Comparison of ENCODE assay signal across 14 cellular contexts in the genomic region with DNA sequence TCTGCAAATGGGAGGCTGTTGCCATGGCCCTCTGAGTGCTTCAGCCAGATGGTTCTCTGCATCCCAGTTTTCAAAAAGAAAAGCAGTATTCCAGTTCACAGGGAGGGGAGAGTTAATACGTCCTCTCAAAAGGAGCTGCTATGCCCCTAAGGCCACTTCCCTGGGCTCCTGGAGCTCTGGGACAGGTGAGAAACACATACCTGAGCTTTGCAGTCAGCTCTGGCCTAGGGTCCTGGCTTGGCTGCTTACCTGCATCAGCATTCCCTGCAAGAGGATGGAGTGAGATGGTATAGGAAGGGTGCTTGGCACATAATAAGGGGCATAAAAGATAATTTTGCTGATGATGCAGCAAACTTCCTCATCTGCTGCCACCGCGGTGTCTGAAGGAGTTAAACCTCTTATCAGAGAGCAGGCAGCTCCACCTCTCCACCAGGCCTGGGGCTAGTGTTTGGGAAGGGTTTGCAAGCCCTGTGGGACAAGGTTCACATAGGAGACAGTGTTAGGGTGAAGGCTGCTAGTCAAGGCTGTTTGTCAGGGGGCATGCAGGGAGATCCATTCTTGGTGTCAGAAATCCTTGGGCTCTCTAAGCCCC.
DNase-seq lines count a peak whose midpoint lies in the region; ATAC-seq and TF ChIP-seq lines count a peak whose summit lies in the region.
"Had no signal": no experiment of that assay in that cellular context is flagged by ENCODE, and none has a peak within 500 bp of the region (broad histone marks: within the 10 kb centered on the region; RNA-seq: fewer than 3 reads in every experiment).

No MANE protein-coding gene starts in this region.

- no peak for ATAC-seq in body of pancreas
- ATAC-seq in HG02588 (IDR thresholded peaks at IDR 0.05; ENCODE audit: unreplicated experiment): no peak

- H3K9me3 Mint-ChIP-seq in MCF 10A (ENCODE audit: unreplicated experiment) (peaks cover 7% of the 10 kb centered on the region), nephron progenitor cell (no peaks in the 10 kb centered on the region), type B pancreatic cell (no peaks in the 10 kb centered on the region)

- H3K4me3 Mint-ChIP-seq in MCF 10A (ENCODE audit: unreplicated experiment): no peak overlapping the region
- peak overlapping the region; percentile 38 for H3K4me3 Mint-ChIP-seq in nephron progenitor cell
- peak overlapping the region; percentile 44 for H3K4me3 Mint-ChIP-seq in type B pancreatic cell
- H3K4me3 Mint-ChIP-seq: CD8-positive, alpha-beta memory T cell had no signal

- TF ChIP-seq POLR2A in body of pancreas (IDR thresholded peaks at IDR 0.05): no peak

- BruUV-seq in MCF 10A (replicated peaks; lab: Mats Ljungman, UMichigan): no TSS peak
- no TSS peak for BruUV-seq in mammary epithelial cell (replicated peaks; lab: Mats Ljungman, UMichigan)

- DNase-seq in MCF 10A (ENCODE audit: unreplicated experiment): no peak
- DNase-seq in mammary epithelial cell: no peak
- DNase-seq in nephron progenitor cell: no peak
- no peak for DNase-seq in type B pancreatic cell (ENCODE audit: extremely low spot score, unreplicated experiment)
- no peak for DNase-seq in NCI-H748 (lab: John Stamatoyannopoulos, UW; ENCODE audit: unreplicated experiment)
- DNase-seq in body of pancreas: no peak
- DNase-seq: activated gamma-delta T cell; CD8-positive, alpha-beta memory T cell; effector CD8-positive, alpha-beta T cell; NCI-H2107; stimulated activated CD4-positive, alpha-beta T cell treated with anti-CD3 and anti-CD28 coated beads, Interleukin-2, amount 100 ng/mL, for 24 hours had no signal

- H3K27me3 Mint-ChIP-seq in MCF 10A (ENCODE audit: insufficient read depth, unreplicated experiment) (no peaks in the 10 kb centered on the region), nephron progenitor cell (ENCODE audit: low read depth, poor library complexity) (no peaks in the 10 kb centered on the region), type B pancreatic cell (peaks cover 3% of the 10 kb centered on the region)

- H3K27me3 ChIP-seq in mammary epithelial cell (ENCODE audit: insufficient read depth, low read length): no peaks in the 10 kb centered on the region
- H3K27me3 ChIP-seq in body of pancreas: no peaks in the 10 kb centered on the region

- no peaks in the 10 kb centered on the region for H4K20me1 ChIP-seq in mammary epithelial cell (ENCODE audit: insufficient read depth, low read length)

- intact Hi-C loops in MCF 10A (cut with micrococcal nuclease): no loop called here
- intact Hi-C loops in mammary epithelial cell (cut with micrococcal nuclease): no loop called here
- intact Hi-C loops in body of pancreas (cut with DNase I): no loop called here

- peaks cover 11% of the 10 kb centered on the region for H3K4me1 Mint-ChIP-seq in MCF 10A (ENCODE audit: insufficient read depth, unreplicated experiment)
- H3K4me1 Mint-ChIP-seq in nephron progenitor cell: peaks cover 50% of the 10 kb centered on the region
- H3K4me1 Mint-ChIP-seq in type B pancreatic cell (ENCODE audit: unreplicated experiment): peaks cover 27% of the 10 kb centered on the region
- H3K4me1 Mint-ChIP-seq: CD8-positive, alpha-beta memory T cell had no signal

- H3K36me3 Mint-ChIP-seq in MCF 10A (ENCODE audit: insufficient read depth, unreplicated experiment): no peaks in the 10 kb centered on the region
- H3K36me3 Mint-ChIP-seq in nephron progenitor cell (ENCODE audit: low read depth): peaks cover 8% of the 10 kb centered on the region
- H3K36me3 Mint-ChIP-seq in type B pancreatic cell: no peaks in the 10 kb centered on the region
- H3K36me3 Mint-ChIP-seq: CD8-positive, alpha-beta memory T cell had no signal

- H2AFZ ChIP-seq in mammary epithelial cell (ENCODE audit: low read depth, low read length): no peak overlapping the region

- H3K4me3 ChIP-seq in mammary epithelial cell (replicated peaks in 1 of 3; ENCODE audit: insufficient read depth in 1 of 3, low read depth in 2 of 3, low read length in 3 of 3) (no peak overlapping the region), body of pancreas (no peak overlapping the region)
- H3K4me3 ChIP-seq: SK-N-MC had no signal

- H3K4me1 ChIP-seq in mammary epithelial cell (ENCODE audit: insufficient read depth, low read length) (no peaks in the 10 kb centered on the region), body of pancreas (peaks cover 12% of the 10 kb centered on the region)

- no peak overlapping the region for H3K4me2 ChIP-seq in mammary epithelial cell (ENCODE audit: insufficient read depth, low read depth, low read length)

- no peak overlapping the region for H3K9ac ChIP-seq in mammary epithelial cell (ENCODE audit: insufficient read depth, low read length)

- POLR2A ChIA-PET in MCF 10A (lab: Yijun Ruan, JAX): interaction anchor here (0.7 kb wide), 1 partner anchor 47 kb away, joined by 3 read pairs; no protein-coding TSS in a partner anchor

- H3K27ac ChIP-seq in mammary epithelial cell (ENCODE audit: insufficient read depth, low read depth, low read length) (no peak overlapping the region), cingulate gyrus (ENCODE audit: low read depth, low read length) (peak overlapping the region; percentile 54), body of pancreas (peak overlapping the region in 1 of 4 donors; percentile 37)
- H3K27ac ChIP-seq: SK-N-MC had no signal

- TF ChIP-seq CTCF in MCF 10A (IDR thresholded peaks at IDR 0.05; ENCODE audit: unreplicated experiment): no peak
- TF ChIP-seq CTCF in mammary epithelial cell (conservative IDR thresholded peaks at IDR 0.05 in 1 of 2, IDR thresholded peaks at IDR 0.05 in 1 of 2; ENCODE audit: extremely low read depth in 1 of 2, insufficient read depth in 1 of 2, low read depth in 1 of 2, low read length in 2 of 2): no peak
- TF ChIP-seq CTCF in nephron progenitor cell (IDR thresholded peaks at IDR 0.05): no peak
- no peak for TF ChIP-seq CTCF in type B pancreatic cell (conservative IDR thresholded peaks at IDR 0.05)
- no peak for TF ChIP-seq CTCF in body of pancreas (IDR thresholded peaks at IDR 0.05)

- H3K9me3 ChIP-seq in mammary epithelial cell (replicated peaks; ENCODE audit: insufficient read depth, low read length) (no peaks in the 10 kb centered on the region), body of pancreas (no peaks in the 10 kb centered on the region)

- dilution Hi-C loops in mammary epithelial cell (cut with HindIII; ENCODE audit: low sequenced_read_pairs): no loop called here

- WGBS in mammary epithelial cell (ENCODE audit: low coverage, missing lambda C conversion rate): 67% methylated on average over 3 of the region's 3 CpGs
- 17 to 35% methylated on average over 3 of the region's 3 CpGs for WGBS in body of pancreas, 2 donors

- no peaks in the 10 kb centered on the region for H3K79me2 ChIP-seq in mammary epithelial cell (ENCODE audit: insufficient read depth, low read length)

- H3K36me3 ChIP-seq in mammary epithelial cell (ENCODE audit: insufficient read depth, low read length) (no peaks in the 10 kb centered on the region), body of pancreas (replicated peaks in 1 of 2; ENCODE audit: insufficient read depth in 1 of 2, low read depth in 2 of 2) (no peaks in the 10 kb centered on the region)

- in situ Hi-C loops in mammary epithelial cell (cut with MboI; ENCODE audit: low sequenced_read_pairs in 2 of 2): no loop called here

- H3K27ac Mint-ChIP-seq in MCF 10A (ENCODE audit: low read depth, unreplicated experiment) (peak overlapping the region; percentile 51), nephron progenitor cell (peak overlapping the region; percentile 96), type B pancreatic cell (no peak overlapping the region)
- H3K27ac Mint-ChIP-seq: CD8-positive, alpha-beta memory T cell had no signal

- CTCF ChIA-PET in MCF 10A (lab: Yijun Ruan, JAX) (no interaction called here), mammary epithelial cell (lab: Charles Lee; ENCODE audit: low non-redundant PET) (no interaction called here)
